ENCODE assay signal across 1 cellular context in the genomic region with DNA sequence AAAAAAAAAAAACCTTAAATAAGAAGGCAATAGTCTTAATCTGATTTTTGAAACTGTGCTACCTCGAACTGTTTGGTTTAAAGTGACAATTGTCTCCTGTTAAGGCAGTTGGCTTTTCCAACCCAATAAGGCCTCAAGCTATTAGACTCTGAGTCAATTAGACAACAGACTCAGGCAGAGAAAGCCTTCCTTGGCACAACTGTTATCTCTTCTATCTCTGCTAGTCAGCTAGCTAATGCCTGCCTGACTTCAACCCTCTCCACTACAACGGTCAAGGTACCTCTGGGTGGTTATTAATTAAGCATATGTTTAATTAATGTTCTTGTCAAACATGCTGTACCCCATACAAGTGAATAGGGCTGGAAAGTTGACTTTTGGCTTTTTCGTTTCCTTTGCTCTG.
TF ChIP-seq lines count a peak whose summit lies in the region.

No MANE protein-coding gene starts in this region.

TF ChIP-seq in SK-N-SH treated with all-trans-retinoic acid at 6 μM for 48 hours, 23 proteins besides CTCF, POLR2A, EP300 and RAD21 (continued from another document):
- TF ChIP-seq TSHZ2 (CRISPR knock-in tag; IDR thresholded peaks at IDR 0.05) (no peak), SNAI2 (CRISPR knock-in tag; IDR thresholded peaks at IDR 0.05) (no peak)
